ENCODE assay signal across 35 cellular contexts in the genomic region with DNA sequence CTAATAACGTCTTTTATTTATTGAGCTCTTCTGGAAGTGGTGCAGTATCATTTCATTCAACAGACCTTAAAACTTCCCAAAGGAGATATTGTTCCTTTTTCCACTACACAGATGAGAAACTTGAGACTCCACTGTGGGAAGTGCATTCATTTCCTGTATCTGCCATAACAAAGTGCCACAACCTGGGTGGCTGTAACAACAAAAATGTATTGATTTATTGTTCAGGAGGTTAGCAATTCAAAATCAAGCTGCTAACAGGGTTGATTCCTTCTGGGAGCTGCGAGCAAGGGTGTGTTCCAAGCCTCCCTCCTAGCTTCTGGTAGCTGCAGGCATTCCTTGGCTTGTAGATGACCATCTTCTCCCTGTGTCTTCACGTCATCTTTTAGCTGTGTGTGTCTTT.
"Had no signal": no experiment of that assay in that cellular context is flagged by ENCODE, and none has a peak within 500 bp of the region (broad histone marks: within the 10 kb centered on the region; RNA-seq: fewer than 3 reads in every experiment).

No MANE protein-coding gene starts in this region.

- ATAC-seq: activated CD4-positive, alpha-beta T cell treated with anti-CD3 and anti-CD28 coated beads for 36 hours; activated CD8-positive, alpha-beta memory T cell treated with anti-CD3 and anti-CD28 coated beads, Interleukin-2, amount 10 ng/mL, durations not matched to agents 7 days and 5 days; activated CD8-positive, alpha-beta T cell treated with anti-CD3 and anti-CD28 coated beads, Interleukin-2, amount 10 ng/mL, durations not matched to agents 7 days and 5 days; activated naive CD8-positive, alpha-beta T cell treated with anti-CD3 and anti-CD28 coated beads, Interleukin-2, amount 50 U/mL, for 24 hours; body of pancreas; effector memory CD8-positive, alpha-beta T cell; foreskin keratinocyte; gastrocnemius medialis; T-helper 17 cell had no signal

- H3K27ac ChIP-seq: adrenal gland, body of pancreas, esophagus muscularis mucosa, foreskin keratinocyte, gastrocnemius medialis had no signal

- H3K36me3 Mint-ChIP-seq: activated CD4-positive, alpha-beta memory T cell treated with anti-CD3 and anti-CD28 coated beads for 36 hours; activated CD8-positive, alpha-beta memory T cell treated with anti-CD3 and anti-CD28 coated beads, Interleukin-2, amount 10 ng/mL, durations not matched to agents 7 days and 5 days; activated naive CD4-positive, alpha-beta T cell treated with anti-CD3 and anti-CD28 coated beads, Interleukin-2, amount 50 U/mL, for 24 hours; activated naive CD8-positive, alpha-beta T cell treated with anti-CD3 and anti-CD28 coated beads for 36 hours had no signal

- H3K4me1 ChIP-seq: adrenal gland, body of pancreas, foreskin keratinocyte, gastrocnemius medialis had no signal

- FAIRE-seq: colon had no signal

- H3K9me3 Mint-ChIP-seq: activated CD4-positive, alpha-beta memory T cell treated with anti-CD3 and anti-CD28 coated beads for 36 hours; activated CD4-positive, alpha-beta T cell treated with anti-CD3 and anti-CD28 coated beads, Interleukin-2, amount 10 ng/mL, durations not matched to agents 24 days and 14 days; activated naive CD4-positive, alpha-beta T cell treated with anti-CD3 and anti-CD28 coated beads for 36 hours; activated naive CD8-positive, alpha-beta T cell treated with anti-CD3 and anti-CD28 coated beads for 36 hours; activated naive CD8-positive, alpha-beta T cell treated with anti-CD3 and anti-CD28 coated beads, Interleukin-2, amount 50 U/mL, for 24 hours; activated T-helper 1 cell treated with anti-CD3 and anti-CD28 coated beads, Interleukin-12 subunit alpha, Interleukin-12 subunit beta, Interleukin-2, Interleukin-4 antibody, amounts not matched to agents 30 ng/mL and 10 ng/mL and 1 ng/mL, durations not matched to agents 14 hours and 24 hours and 36 hours; activated T-helper 2 cell treated with anti-CD3 and anti-CD28 coated beads, Interferon-gamma antibody, Interleukin-2, Interleukin-4, amounts not matched to agents 10 μg/mL and 5 μg/mL and 100 μg/mL, durations not matched to agents 14 hours and 24 hours and 36 hours; effector memory CD8-positive, alpha-beta T cell; T-helper 2 cell treated with Interferon-gamma antibody and Interleukin-4, amounts not matched to agents 5 μg/mL and 100 μg/mL, for 36 hours had no signal

- H3K27me3 ChIP-seq: adrenal gland, body of pancreas, foreskin keratinocyte, gastrocnemius medialis had no signal

- H3K36me3 ChIP-seq: adrenal gland, esophagus muscularis mucosa, gastrocnemius medialis had no signal

- H3K27ac Mint-ChIP-seq: activated CD4-positive, alpha-beta memory T cell treated with anti-CD3 and anti-CD28 coated beads for 36 hours; activated CD4-positive, alpha-beta T cell treated with anti-CD3 and anti-CD28 coated beads for 36 hours; activated CD4-positive, alpha-beta T cell treated with anti-CD3 and anti-CD28 coated beads, Interleukin-2, amount 10 ng/mL, durations not matched to agents 24 days and 14 days; activated CD8-positive, alpha-beta memory T cell treated with anti-CD3 and anti-CD28 coated beads, Interleukin-2, amount 10 ng/mL, durations not matched to agents 7 days and 5 days; activated CD8-positive, alpha-beta T cell treated with anti-CD3 and anti-CD28 coated beads, Interleukin-2, amount 10 ng/mL, durations not matched to agents 7 days and 5 days; activated naive CD4-positive, alpha-beta T cell treated with anti-CD3 and anti-CD28 coated beads for 36 hours; activated naive CD4-positive, alpha-beta T cell treated with anti-CD3 and anti-CD28 coated beads, Interleukin-2, amount 50 U/mL, for 24 hours; activated naive CD8-positive, alpha-beta T cell treated with anti-CD3 and anti-CD28 coated beads for 36 hours; activated naive CD8-positive, alpha-beta T cell treated with anti-CD3 and anti-CD28 coated beads, Interleukin-2, amount 50 U/mL, for 24 hours; activated T-helper 1 cell treated with anti-CD3 and anti-CD28 coated beads, Interleukin-12 subunit alpha, Interleukin-12 subunit beta, Interleukin-2, Interleukin-4 antibody, amounts not matched to agents 30 ng/mL and 10 ng/mL and 1 ng/mL, durations not matched to agents 14 hours and 24 hours and 36 hours; activated T-helper 2 cell treated with anti-CD3 and anti-CD28 coated beads, Interferon-gamma antibody, Interleukin-2, Interleukin-4, amounts not matched to agents 10 μg/mL and 5 μg/mL and 100 μg/mL, durations not matched to agents 14 hours and 24 hours and 36 hours; effector memory CD8-positive, alpha-beta T cell; T-helper 17 cell; T-helper 2 cell treated with Interferon-gamma antibody and Interleukin-4, amounts not matched to agents 5 μg/mL and 100 μg/mL, for 36 hours had no signal

- H3K4me3 ChIP-seq: adrenal gland, body of pancreas, esophagus muscularis mucosa, gastrocnemius medialis had no signal

- H3K4me1 Mint-ChIP-seq: activated CD4-positive, alpha-beta T cell treated with anti-CD3 and anti-CD28 coated beads for 36 hours; activated CD4-positive, alpha-beta T cell treated with anti-CD3 and anti-CD28 coated beads, Interleukin-2, amount 10 ng/mL, durations not matched to agents 24 days and 14 days; activated CD8-positive, alpha-beta memory T cell treated with anti-CD3 and anti-CD28 coated beads, Interleukin-2, amount 10 ng/mL, durations not matched to agents 7 days and 5 days; activated naive CD4-positive, alpha-beta T cell treated with anti-CD3 and anti-CD28 coated beads, Interleukin-2, amount 50 U/mL, for 24 hours; activated naive CD8-positive, alpha-beta T cell treated with anti-CD3 and anti-CD28 coated beads for 36 hours; activated naive CD8-positive, alpha-beta T cell treated with anti-CD3 and anti-CD28 coated beads, Interleukin-2, amount 50 U/mL, for 24 hours; T-helper 17 cell had no signal

- DNase-seq: activated CD4-positive, alpha-beta memory T cell treated with anti-CD3 and anti-CD28 coated beads for 36 hours; activated CD4-positive, alpha-beta T cell treated with anti-CD3 and anti-CD28 coated beads for 36 hours; activated CD4-positive, alpha-beta T cell treated with anti-CD3 and anti-CD28 coated beads, Interleukin-2, amount 10 ng/mL, durations not matched to agents 24 days and 14 days; activated CD4-positive, CD25-positive, alpha-beta regulatory T cell; activated CD4-positive, CD25-positive, alpha-beta regulatory T cell treated with anti-CD3 and anti-CD28 coated beads, Interleukin-2, amount 50 U/mL, for 72 hours; activated CD8-positive, alpha-beta memory T cell treated with anti-CD3 and anti-CD28 coated beads, Interleukin-2, amount 10 ng/mL, durations not matched to agents 7 days and 5 days; activated CD8-positive, alpha-beta memory T cell treated with anti-CD3 and anti-CD28 coated beads, Interleukin-2, amount 50 U/mL, for 4 hours; activated CD8-positive, alpha-beta T cell treated with anti-CD3 and anti-CD28 coated beads, Interleukin-2, amount 10 ng/mL, durations not matched to agents 7 days and 5 days; activated effector memory CD4-positive, alpha-beta T cell treated with anti-CD3 and anti-CD28 coated beads, Interleukin-2, amount 50 U/mL, for 16 hours; activated naive CD4-positive, alpha-beta T cell treated with anti-CD3 and anti-CD28 coated beads for 36 hours; activated naive CD8-positive, alpha-beta T cell treated with anti-CD3 and anti-CD28 coated beads for 36 hours; activated naive CD8-positive, alpha-beta T cell treated with anti-CD3 and anti-CD28 coated beads, Interleukin-2, amount 50 U/mL, for 24 hours; activated T-cell treated with anti-CD3 and anti-CD28 coated beads, Interleukin-2, amount 50 U/mL, for 1 hour; activated T-cell treated with anti-CD3 and anti-CD28 coated beads, Interleukin-2, amount 50 U/mL, for 48 hours; adrenal gland; amygdala; aorta; body of pancreas; cortex of kidney; dermis blood vessel endothelial cell; effector CD4-positive, alpha-beta T cell; effector memory CD8-positive, alpha-beta T cell; erythroblast; foreskin keratinocyte; gastrocnemius medialis; glutamatergic neuron; T-helper 1 cell; T-helper 17 cell; T1000 had no signal

- H3K4me3 Mint-ChIP-seq: activated CD4-positive, alpha-beta memory T cell treated with anti-CD3 and anti-CD28 coated beads for 36 hours; activated CD4-positive, alpha-beta T cell treated with anti-CD3 and anti-CD28 coated beads for 36 hours; activated CD4-positive, alpha-beta T cell treated with anti-CD3 and anti-CD28 coated beads, Interleukin-2, amount 10 ng/mL, durations not matched to agents 24 days and 14 days; activated CD8-positive, alpha-beta memory T cell treated with anti-CD3 and anti-CD28 coated beads, Interleukin-2, amount 10 ng/mL, durations not matched to agents 7 days and 5 days; activated CD8-positive, alpha-beta T cell treated with anti-CD3 and anti-CD28 coated beads, Interleukin-2, amount 10 ng/mL, durations not matched to agents 7 days and 5 days; activated naive CD4-positive, alpha-beta T cell treated with anti-CD3 and anti-CD28 coated beads for 36 hours; activated naive CD4-positive, alpha-beta T cell treated with anti-CD3 and anti-CD28 coated beads, Interleukin-2, amount 50 U/mL, for 24 hours; activated naive CD8-positive, alpha-beta T cell treated with anti-CD3 and anti-CD28 coated beads for 36 hours; activated naive CD8-positive, alpha-beta T cell treated with anti-CD3 and anti-CD28 coated beads, Interleukin-2, amount 50 U/mL, for 24 hours; activated T-helper 1 cell treated with anti-CD3 and anti-CD28 coated beads, Interleukin-12 subunit alpha, Interleukin-12 subunit beta, Interleukin-2, Interleukin-4 antibody, amounts not matched to agents 30 ng/mL and 10 ng/mL and 1 ng/mL, durations not matched to agents 14 hours and 24 hours and 36 hours; effector memory CD8-positive, alpha-beta T cell; T-helper 17 cell; T-helper 2 cell treated with Interferon-gamma antibody and Interleukin-4, amounts not matched to agents 5 μg/mL and 100 μg/mL, for 36 hours had no signal

- H3K27me3 Mint-ChIP-seq: activated naive CD8-positive, alpha-beta T cell treated with anti-CD3 and anti-CD28 coated beads for 36 hours; T-helper 17 cell had no signal

- H3K9me3 ChIP-seq: adrenal gland, body of pancreas, esophagus muscularis mucosa had no signal
